14 cellular contexts compared by ENCODE assay signal in the genomic region with DNA sequence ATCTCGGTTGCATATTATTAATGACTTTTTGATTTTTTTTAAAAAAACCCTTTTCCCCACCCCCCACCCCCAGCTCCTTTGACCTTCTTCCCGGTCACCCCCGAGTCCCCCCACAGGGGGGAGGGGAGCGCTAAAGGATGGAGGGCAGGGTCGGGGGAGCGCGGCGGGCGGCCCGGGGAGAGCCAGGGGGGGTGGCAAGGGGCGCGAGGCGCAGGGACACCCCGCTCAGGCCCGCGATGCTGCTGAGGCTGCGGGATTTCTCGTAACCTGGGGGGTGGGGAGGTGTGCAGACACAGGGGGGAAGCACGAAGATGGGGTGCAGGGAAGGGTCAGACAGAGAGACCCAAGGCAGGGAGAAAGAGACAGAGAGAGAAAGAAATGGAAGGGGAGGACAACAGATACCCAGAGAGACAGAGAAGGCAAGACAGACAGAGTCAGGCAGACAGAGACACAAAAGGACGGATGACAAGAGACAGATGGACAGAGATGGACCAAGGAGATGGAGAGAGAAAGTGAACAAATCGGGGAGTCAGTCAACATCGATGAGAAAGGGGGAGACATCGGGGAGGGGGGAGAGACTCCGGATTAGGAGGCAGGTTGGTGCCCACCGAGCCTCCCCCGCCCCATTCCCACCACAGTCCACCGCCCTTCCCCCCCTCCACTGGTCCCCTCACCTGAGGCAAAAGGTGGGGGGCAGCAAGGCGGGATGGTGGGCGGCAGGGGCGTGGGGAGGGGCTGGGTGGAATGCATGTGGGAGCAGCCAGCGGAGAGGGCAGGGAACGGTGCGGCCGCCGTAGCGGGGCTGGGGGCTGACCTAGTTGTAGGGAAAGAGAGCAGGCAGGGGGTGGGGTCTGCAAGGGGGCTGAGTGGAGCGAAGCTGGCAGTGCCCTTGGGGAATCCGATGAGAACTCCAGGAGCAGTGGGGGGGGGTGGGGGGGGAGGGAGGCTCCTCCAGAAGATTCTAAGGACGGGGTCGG. TPM values are rescaled to one million over a fixed set of nuclear protein-coding genes. Genes with fewer than 3 reads are reported as not detected.
DNase-seq lines count a peak whose midpoint lies in the region; ATAC-seq and TF ChIP-seq lines count a peak whose summit lies in the region.
"Had no signal": no experiment of that assay in that cellular context is flagged by ENCODE, and none has a peak within 500 bp of the region (broad histone marks: within the 10 kb centered on the region; RNA-seq: fewer than 3 reads in every experiment).

No MANE protein-coding gene starts in this region.

- H3K4me3 ChIP-seq in SK-N-SH (ENCODE audit: low read depth in 2 of 2, low read length in 1 of 2) = peak overlapping the region in 1 of 2 experiments; percentile 38; a peak in 1 of 4 replicates
- peak overlapping the region; percentile 63 for H3K4me3 ChIP-seq in Jurkat, Clone E6-1 (ENCODE audit: low read length)
- H3K4me3 ChIP-seq in dorsolateral prefrontal cortex = peak overlapping the region in 49 of 59 donors; percentile 1 to 63 (median 36)
- H3K4me3 ChIP-seq in neuron (ENCODE audit: low read length) = peak overlapping the region; percentile 7
- no peak overlapping the region for H3K4me3 ChIP-seq in sigmoid colon
- no peak overlapping the region for H3K4me3 ChIP-seq in gastroesophageal sphincter

- H3K27me3 ChIP-seq in SK-N-SH (ENCODE audit: insufficient read depth) (peaks cover 42% of the 10 kb centered on the region), dorsolateral prefrontal cortex (peaks cover 0 to 38% (median 11%) of the 10 kb centered on the region in 45 donors), neuron (ENCODE audit: insufficient read depth, low read length) (peaks cover 26% of the 10 kb centered on the region), sigmoid colon (peaks cover 30 to 79% (median 71%) of the 10 kb centered on the region in 3 donors), gastroesophageal sphincter (peaks cover 98% of the 10 kb centered on the region)

- H3F3A ChIP-seq in SK-N-SH (replicated peaks; ENCODE audit: insufficient read depth) = peaks cover 4% of the 10 kb centered on the region

- H2AFZ ChIP-seq in SK-N-SH (ENCODE audit: low read depth) = no peak overlapping the region
- no peak overlapping the region for H2AFZ ChIP-seq in neuron (ENCODE audit: low read depth, low read length)

- H3K9me3 ChIP-seq in SK-N-SH (no peaks in the 10 kb centered on the region), neuron (ENCODE audit: low read length) (no peaks in the 10 kb centered on the region), sigmoid colon (no peaks in the 10 kb centered on the region), gastroesophageal sphincter (no peaks in the 10 kb centered on the region)

- 2% methylated on average over 38 of the region's 40 CpGs for whole genome bisulfite sequencing in SK-N-SH (ENCODE audit: low lambda C conversion rate)
- WGBS in sigmoid colon, 2 donors = 4 to 34% methylated on average over 39 to 40 of the region's 40 CpGs
- 0 to 1% methylated on average over 13 to 16 of the region's 40 CpGs for WGBS in gastroesophageal sphincter (ENCODE audit: low coverage in 1 of 2), 2 donors

- H3K9me2 ChIP-seq in SK-N-SH = no peaks in the 10 kb centered on the region

- no peaks in the 10 kb centered on the region for H3K36me3 ChIP-seq in SK-N-SH (replicated peaks in 1 of 2; ENCODE audit: control insufficient read depth in 1 of 2, insufficient read depth in 2 of 2, low read length in 1 of 2)
- no peaks in the 10 kb centered on the region for H3K36me3 ChIP-seq in neuron (ENCODE audit: insufficient read depth, low read length)
- H3K36me3 ChIP-seq in sigmoid colon = no peaks in the 10 kb centered on the region
- no peaks in the 10 kb centered on the region for H3K36me3 ChIP-seq in gastroesophageal sphincter

- peak; percentile 68 for DNase-seq in SK-N-SH
- DNase-seq in Jurkat, Clone E6-1 (ENCODE audit: low read depth, low spot score) = no peak
- peak in 2 of 10 donors; percentile 35 to 45 for DNase-seq in dorsolateral prefrontal cortex
- DNase-seq in sigmoid colon = no peak
- DNase-seq in MV-4-11 (lab: John Stamatoyannopoulos, UW) = no peak
- DNase-seq: activated CD4-positive, alpha-beta T cell treated with anti-CD3 and anti-CD28 coated beads, Interleukin-2, amount 50 U/mL, for 1 hour; cortex of kidney; EL; mammary epithelial cell had no signal

- intact Hi-C loops in dorsolateral prefrontal cortex (cut with DNase I) = no loop called here
- intact Hi-C loops in sigmoid colon (cut with DNase I) = no loop called here

- peak overlapping the region in 1 of 2 experiments; percentile 25; a peak in 1 of 4 replicates for H3K27ac ChIP-seq in SK-N-SH (ENCODE audit: low read depth in 2 of 2, low read length in 1 of 2)
- peak overlapping the region in 44 of 59 donors; percentile 14 to 83 (median 70) for H3K27ac ChIP-seq in dorsolateral prefrontal cortex
- H3K27ac ChIP-seq in sigmoid colon = no peak overlapping the region
- H3K27ac ChIP-seq in gastroesophageal sphincter = no peak overlapping the region

- H3K4me1 ChIP-seq in SK-N-SH (ENCODE audit: control insufficient read depth in 1 of 2, insufficient read depth in 2 of 2, low read depth in 1 of 2, low read length in 1 of 2) (peaks cover 0 to 2% of the 10 kb centered on the region in 2 experiments; a peak in 1 of 4 replicates), neuron (ENCODE audit: insufficient read depth, low read length) (peaks cover 3% of the 10 kb centered on the region), sigmoid colon (no peaks in the 10 kb centered on the region), gastroesophageal sphincter (no peaks in the 10 kb centered on the region)

- TF ChIP-seq POLR2A in sigmoid colon (IDR thresholded peaks at IDR 0.05) = no peak
- TF ChIP-seq POLR2A in gastroesophageal sphincter (IDR thresholded peaks at IDR 0.05) = no peak

- POLR2A ChIA-PET in SK-N-SH (lab: Yijun Ruan, JAX) = interaction anchor here (0.6 to 1.9 kb wide), 5 partner anchors 10 to 381 kb away, joined by 3 to 13 read pairs (median 9); a partner anchor contains a TSS

- H4K20me1 ChIP-seq in SK-N-SH (ENCODE audit: insufficient read depth) = no peaks in the 10 kb centered on the region

- ATAC-seq in SK-N-SH treated with all-trans-retinoic acid at 6 μM for 48 hours (no peak), gastroesophageal sphincter (no peak)

- no peak overlapping the region for H3K9ac ChIP-seq in SK-N-SH

- CTCF ChIA-PET in SK-N-SH (lab: Yijun Ruan, JAX) = interaction anchor here (1.1 to 2.5 kb wide), 5 partner anchors 11 to 62 kb away, joined by 3 to 15 read pairs (median 4); a partner anchor contains a TSS

- no peak overlapping the region; the same call in 1 of the 2 replicates for H3K4me2 ChIP-seq in SK-N-SH

- TF ChIP-seq EP300 in SK-N-SH (IDR thresholded peaks at IDR 0.05; ENCODE audit: borderline replicate concordance in 1 of 2, low read depth in 1 of 2, low read length in 1 of 2) = no peak
- TF ChIP-seq EP300 in sigmoid colon (IDR thresholded peaks at IDR 0.05) = no peak
- TF ChIP-seq EP300 in gastroesophageal sphincter (IDR thresholded peaks at IDR 0.05) = no peak

- TF ChIP-seq CTCF in SK-N-SH (IDR thresholded peaks at IDR 0.05) (no peak), dorsolateral prefrontal cortex (IDR thresholded peaks at IDR 0.05 in 54 of 56, conservative IDR thresholded peaks at IDR 0.05 in 2 of 56; ENCODE audit: low read depth in 1 of 56, partially characterized antibody in 56 of 56) (no peak), sigmoid colon (IDR thresholded peaks at IDR 0.05) (no peak), gastroesophageal sphincter (IDR thresholded peaks at IDR 0.05) (no peak)

- TF ChIP-seq RAD21 in SK-N-SH (IDR thresholded peaks at IDR 0.05; ENCODE audit: low read length) = no peak

- no peaks in the 10 kb centered on the region for H3K79me2 ChIP-seq in SK-N-SH (ENCODE audit: insufficient read depth)

TF ChIP-seq in SK-N-SH, 30 proteins besides CTCF, POLR2A, EP300 and RAD21:
- TF ChIP-seq CHD2 (IDR thresholded peaks at IDR 0.05; ENCODE audit: low read length, partially characterized antibody) (peak; percentile 6), TEAD4 (IDR thresholded peaks at IDR 0.05; ENCODE audit: borderline replicate concordance, insufficient read depth) (no peak)

TF ChIP-seq in SK-N-SH treated with all-trans-retinoic acid at 6 μM for 48 hours, 23 proteins besides CTCF, POLR2A, EP300 and RAD21 (continues in another document):
- no peak for TF ChIP-seq SNAI2 (CRISPR knock-in tag; IDR thresholded peaks at IDR 0.05)

RNA-seq across cellular contexts. Expression of a gene that starts 14.2 kb away (rescaled TPM):
- polyA plus RNA-seq in SK-N-SH (2012; rRNA removed) = 0.26 and 0.30 TPM in 2 replicates
- 0.14 and 0.37 TPM in 2 replicates for polyA plus RNA-seq in SK-N-SH (2012; cell fraction: cytosol; rRNA removed)
- polyA plus RNA-seq in SK-N-SH (2012; cell fraction: nucleus; rRNA removed) = 2.4 and 2.7 TPM in 2 replicates
- polyA plus RNA-seq in Jurkat, Clone E6-1 (2012; ENCODE audit: insufficient read depth, insufficient read length) = 0.96 TPM
- total RNA-seq in dorsolateral prefrontal cortex = 10 to 100 TPM; 15.1 to 99.8 (median 56.4) TPM
- under 1 TPM in 2 of 4 donors, not detected in 2; 0.36 to 0.83 TPM for total RNA-seq in sigmoid colon
- 1 to 10 TPM in 1 of 3 donors, under 1 TPM in 1, not detected in 1; 0.92 to 1.6 TPM for polyA plus RNA-seq in sigmoid colon
- under 1 TPM in 3 of 4 donors, not detected in 1; 0.16 to 0.67 (median 0.58) TPM for total RNA-seq in gastroesophageal sphincter
- total RNA-seq: fibroblast of villous mesenchyme, MCF 10A had no signal
- polyA plus RNA-seq: mammary epithelial cell had no signal

RNA-seq across cellular contexts. Expression of a gene that starts 50.4 kb away (rescaled TPM):
- 0.43 and 0.76 TPM in 2 replicates for polyA plus RNA-seq in SK-N-SH (2012; rRNA removed)
- 0.05 and 0.20 TPM in 2 replicates for polyA plus RNA-seq in SK-N-SH (2012; cell fraction: cytosol; rRNA removed)
- polyA plus RNA-seq in SK-N-SH (2012; cell fraction: nucleus; rRNA removed) = 3.4 and 4.7 TPM in 2 replicates
- 1.6 TPM for polyA plus RNA-seq in Jurkat, Clone E6-1 (2012; ENCODE audit: insufficient read depth, insufficient read length)
- total RNA-seq in dorsolateral prefrontal cortex = 1 to 10 TPM in 101 of 120 experiments, under 1 TPM in 19; 0.28 to 5.4 (median 1.8) TPM
- total RNA-seq in sigmoid colon = under 1 TPM in 2 of 4 donors, not detected in 2; 0.55 to 0.95 TPM
- 1 to 10 TPM in 2 of 3 donors, under 1 TPM in 1; 0.69 to 2.4 (median 2.0) TPM for polyA plus RNA-seq in sigmoid colon
- total RNA-seq in gastroesophageal sphincter = 1 to 10 TPM in 1 of 4 donors, not detected in 3; 1.0 TPM

Comparison
In these comparisons a context has a peak if more than half of its experiments do, and no peak if none do; other contexts are left out.
1. H3K27ac ChIP-seq: peak in dorsolateral prefrontal cortex (44 of 59); none in sigmoid colon (0 of 4) and gastroesophageal sphincter (0 of 4).
2. H3K4me3 ChIP-seq: peak in Jurkat, Clone E6-1 (single experiment), dorsolateral prefrontal cortex (49 of 59) and neuron (single experiment); none in sigmoid colon (0 of 4) and gastroesophageal sphincter (0 of 2).
3. RNA of a gene that starts 14.2 kb away (total RNA-seq): 15.1 to 99.8 TPM in dorsolateral prefrontal cortex; 0.16 to 0.67 TPM in gastroesophageal sphincter and 0.36 to 0.83 TPM in sigmoid colon; every median in the first group is over 4 times any median in the second.